In genomic region chr2:196993617-196994016, GRCh38 we compare ENCODE assay signal across 22 cellular contexts.
"Had no signal": no experiment of that assay in that cellular context is flagged by ENCODE, and none has a peak within 500 bp of the region (broad histone marks: within the 10 kb centered on the region; RNA-seq: fewer than 3 reads in every experiment).

No MANE protein-coding gene starts in this region.

- H3K36me3 ChIP-seq: breast epithelium, prostate gland, WERI-Rb-1 had no signal

- H3K27ac ChIP-seq: adrenal gland, breast epithelium, lower lobe of right lung, prostate gland, right atrium auricular region, stomach, WERI-Rb-1 had no signal

- H3K27ac Mint-ChIP-seq: activated CD8-positive, alpha-beta memory T cell treated with anti-CD3 and anti-CD28 coated beads, Interleukin-2, amount 10 ng/mL, durations not matched to agents 7 days and 5 days had no signal

- DNase-seq: activated CD4-positive, alpha-beta T cell treated with anti-CD3 and anti-CD28 coated beads for 1 hour; activated CD4-positive, alpha-beta T cell treated with anti-CD3 and anti-CD28 coated beads, Interleukin-2, amount 50 U/mL, for 48 hours; activated CD8-positive, alpha-beta memory T cell treated with anti-CD3 and anti-CD28 coated beads, Interleukin-2, amount 10 ng/mL, durations not matched to agents 7 days and 5 days; activated gamma-delta T cell treated with Interleukin-2 at 50 U/mL for 16 hours; activated T-cell treated with anti-CD3 and anti-CD28 coated beads, Interleukin-2, amount 50 U/mL, for 1 hour; adrenal gland; cerebellar nuclear complex; cortex of kidney; erythroblast; foreskin melanocyte; glutamatergic neuron; hippocampal formation; left cardiac atrium; lower lobe of right lung; occipital lobe; stomach; T-helper 2 cell; trophoblast cell; WERI-Rb-1 had no signal

- H3K27me3 Mint-ChIP-seq: activated CD8-positive, alpha-beta memory T cell treated with anti-CD3 and anti-CD28 coated beads, Interleukin-2, amount 10 ng/mL, durations not matched to agents 7 days and 5 days had no signal

- H3K9me3 ChIP-seq: adrenal gland, breast epithelium, lower lobe of right lung, prostate gland, right atrium auricular region, stomach had no signal

- H3K4me1 ChIP-seq: breast epithelium, prostate gland had no signal

- H3K4me3 ChIP-seq: adrenal gland, breast epithelium, lower lobe of right lung, prostate gland, right atrium auricular region, stomach had no signal

- ATAC-seq: activated CD8-positive, alpha-beta memory T cell treated with anti-CD3 and anti-CD28 coated beads, Interleukin-2, amount 10 ng/mL, durations not matched to agents 7 days and 5 days; left cardiac atrium; lower lobe of right lung had no signal

- H3K27me3 ChIP-seq: adrenal gland, breast epithelium, right atrium auricular region, stomach had no signal

- H3K4me3 Mint-ChIP-seq: activated CD8-positive, alpha-beta memory T cell treated with anti-CD3 and anti-CD28 coated beads, Interleukin-2, amount 10 ng/mL, durations not matched to agents 7 days and 5 days had no signal
